In the genomic region with DNA sequence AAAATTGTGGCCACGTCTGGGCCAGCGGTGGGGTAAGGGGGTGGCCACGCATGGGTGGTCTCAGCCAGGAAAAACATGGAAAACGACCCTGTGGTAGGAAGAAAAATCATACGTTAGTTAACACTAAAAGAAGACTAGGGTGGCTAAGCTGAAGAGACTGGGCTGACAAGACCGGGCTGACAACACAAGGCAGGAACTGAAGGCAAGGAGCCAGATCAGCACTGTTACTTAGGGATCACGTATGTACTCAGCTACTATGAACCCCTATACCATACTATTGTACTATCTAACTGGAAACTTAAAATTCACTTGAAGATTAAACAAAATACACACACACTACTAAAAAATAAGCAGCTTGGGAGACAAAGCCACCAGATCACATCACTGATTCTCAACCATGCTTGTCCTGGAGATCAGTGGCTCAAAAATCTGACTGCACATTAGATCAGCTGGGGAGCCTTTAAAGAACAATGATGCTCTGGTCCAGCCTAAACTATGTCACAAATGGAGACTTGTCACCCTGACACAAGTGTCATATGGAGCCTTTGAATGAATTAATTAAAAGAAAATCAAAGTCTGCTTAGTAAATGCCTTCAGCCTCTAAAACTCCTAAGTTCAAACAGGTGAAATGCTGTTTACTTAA, we compare ENCODE assay signal across 1 cellular context.
TF ChIP-seq lines count a peak whose summit lies in the region.

No MANE protein-coding gene starts in this region.

TF ChIP-seq in HepG2, 621 proteins besides CTCF, POLR2A, EP300 and RAD21:
- TF ChIP-seq, protein P1, sequence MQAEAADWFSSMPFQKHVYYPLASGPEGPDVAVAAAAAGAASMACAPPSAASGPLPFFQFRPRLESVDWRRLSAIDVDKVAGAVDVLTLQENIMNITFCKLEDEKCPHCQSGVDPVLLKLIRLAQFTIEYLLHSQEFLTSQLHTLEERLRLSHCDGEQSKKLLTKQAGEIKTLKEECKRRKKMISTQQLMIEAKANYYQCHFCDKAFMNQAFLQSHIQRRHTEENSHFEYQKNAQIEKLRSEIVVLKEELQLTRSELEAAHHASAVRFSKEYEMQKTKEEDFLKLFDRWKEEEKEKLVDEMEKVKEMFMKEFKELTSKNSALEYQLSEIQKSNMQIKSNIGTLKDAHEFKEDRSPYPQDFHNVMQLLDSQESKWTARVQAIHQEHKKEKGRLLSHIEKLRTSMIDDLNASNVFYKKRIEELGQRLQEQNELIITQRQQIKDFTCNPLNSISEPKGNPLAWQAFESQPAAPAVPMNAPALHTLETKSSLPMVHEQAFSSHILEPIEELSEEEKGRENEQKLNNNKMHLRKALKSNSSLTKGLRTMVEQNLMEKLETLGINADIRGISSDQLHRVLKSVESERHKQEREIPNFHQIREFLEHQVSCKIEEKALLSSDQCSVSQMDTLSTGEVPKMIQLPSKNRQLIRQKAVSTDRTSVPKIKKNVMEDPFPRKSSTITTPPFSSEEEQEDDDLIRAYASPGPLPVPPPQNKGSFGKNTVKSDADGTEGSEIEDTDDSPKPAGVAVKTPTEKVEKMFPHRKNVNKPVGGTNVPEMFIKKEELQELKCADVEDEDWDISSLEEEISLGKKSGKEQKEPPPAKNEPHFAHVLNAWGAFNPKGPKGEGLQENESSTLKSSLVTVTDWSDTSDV (CRISPR knock-in tag; IDR thresholded peaks at IDR 0.05): no peak
- no peak for TF ChIP-seq SRF (IDR thresholded peaks at IDR 0.05; ENCODE audit: low read depth, low read length)
- TF ChIP-seq NFKB2 (CRISPR knock-in tag; IDR thresholded peaks at IDR 0.05; ENCODE audit: borderline replicate concordance): no peak
- TF ChIP-seq SMAD1 (CRISPR knock-in tag; IDR thresholded peaks at IDR 0.05; ENCODE audit: borderline replicate concordance, low read depth): no peak
- TF ChIP-seq MAFK (conservative IDR thresholded peaks at IDR 0.05 in 1 of 2, IDR thresholded peaks at IDR 0.05 in 1 of 2; ENCODE audit: low read length in 2 of 2): no peak
- TF ChIP-seq, protein P2, sequence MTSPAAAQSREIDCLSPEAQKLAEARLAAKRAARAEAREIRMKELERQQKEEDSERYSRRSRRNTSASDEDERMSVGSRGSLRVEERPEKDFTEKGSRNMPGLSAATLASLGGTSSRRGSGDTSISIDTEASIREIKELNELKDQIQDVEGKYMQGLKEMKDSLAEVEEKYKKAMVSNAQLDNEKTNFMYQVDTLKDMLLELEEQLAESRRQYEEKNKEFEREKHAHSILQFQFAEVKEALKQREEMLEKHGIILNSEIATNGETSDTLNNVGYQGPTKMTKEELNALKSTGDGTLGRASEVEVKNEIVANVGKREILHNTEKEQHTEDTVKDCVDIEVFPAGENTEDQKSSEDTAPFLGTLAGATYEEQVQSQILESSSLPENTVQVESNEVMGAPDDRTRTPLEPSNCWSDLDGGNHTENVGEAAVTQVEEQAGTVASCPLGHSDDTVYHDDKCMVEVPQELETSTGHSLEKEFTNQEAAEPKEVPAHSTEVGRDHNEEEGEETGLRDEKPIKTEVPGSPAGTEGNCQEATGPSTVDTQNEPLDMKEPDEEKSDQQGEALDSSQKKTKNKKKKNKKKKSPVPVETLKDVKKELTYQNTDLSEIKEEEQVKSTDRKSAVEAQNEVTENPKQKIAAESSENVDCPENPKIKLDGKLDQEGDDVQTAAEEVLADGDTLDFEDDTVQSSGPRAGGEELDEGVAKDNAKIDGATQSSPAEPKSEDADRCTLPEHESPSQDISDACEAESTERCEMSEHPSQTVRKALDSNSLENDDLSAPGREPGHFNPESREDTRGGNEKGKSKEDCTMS (CRISPR knock-in tag; conservative IDR thresholded peaks at IDR 0.05): no peak
- no peak for TF ChIP-seq ZSCAN21 (CRISPR knock-in tag; IDR thresholded peaks at IDR 0.05; ENCODE audit: borderline replicate concordance)
- TF ChIP-seq, protein P3, sequence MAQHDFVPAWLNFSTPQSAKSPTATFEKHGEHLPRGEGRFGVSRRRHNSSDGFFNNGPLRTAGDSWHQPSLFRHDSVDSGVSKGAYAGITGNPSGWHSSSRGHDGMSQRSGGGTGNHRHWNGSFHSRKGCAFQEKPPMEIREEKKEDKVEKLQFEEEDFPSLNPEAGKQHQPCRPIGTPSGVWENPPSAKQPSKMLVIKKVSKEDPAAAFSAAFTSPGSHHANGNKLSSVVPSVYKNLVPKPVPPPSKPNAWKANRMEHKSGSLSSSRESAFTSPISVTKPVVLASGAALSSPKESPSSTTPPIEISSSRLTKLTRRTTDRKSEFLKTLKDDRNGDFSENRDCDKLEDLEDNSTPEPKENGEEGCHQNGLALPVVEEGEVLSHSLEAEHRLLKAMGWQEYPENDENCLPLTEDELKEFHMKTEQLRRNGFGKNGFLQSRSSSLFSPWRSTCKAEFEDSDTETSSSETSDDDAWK (CRISPR knock-in tag; IDR thresholded peaks at IDR 0.05): no peak
- TF ChIP-seq, protein P4, sequence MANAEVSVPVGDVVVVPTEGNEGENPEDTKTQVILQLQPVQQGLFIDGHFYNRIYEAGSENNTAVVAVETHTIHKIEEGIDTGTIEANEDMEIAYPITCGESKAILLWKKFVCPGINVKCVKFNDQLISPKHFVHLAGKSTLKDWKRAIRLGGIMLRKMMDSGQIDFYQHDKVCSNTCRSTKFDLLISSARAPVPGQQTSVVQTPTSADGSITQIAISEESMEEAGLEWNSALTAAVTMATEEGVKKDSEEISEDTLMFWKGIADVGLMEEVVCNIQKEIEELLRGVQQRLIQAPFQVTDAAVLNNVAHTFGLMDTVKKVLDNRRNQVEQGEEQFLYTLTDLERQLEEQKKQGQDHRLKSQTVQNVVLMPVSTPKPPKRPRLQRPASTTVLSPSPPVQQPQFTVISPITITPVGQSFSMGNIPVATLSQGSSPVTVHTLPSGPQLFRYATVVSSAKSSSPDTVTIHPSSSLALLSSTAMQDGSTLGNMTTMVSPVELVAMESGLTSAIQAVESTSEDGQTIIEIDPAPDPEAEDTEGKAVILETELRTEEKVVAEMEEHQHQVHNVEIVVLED (CRISPR knock-in tag; IDR thresholded peaks at IDR 0.05; ENCODE audit: borderline replicate concordance): no peak
- TF ChIP-seq, protein P5, sequence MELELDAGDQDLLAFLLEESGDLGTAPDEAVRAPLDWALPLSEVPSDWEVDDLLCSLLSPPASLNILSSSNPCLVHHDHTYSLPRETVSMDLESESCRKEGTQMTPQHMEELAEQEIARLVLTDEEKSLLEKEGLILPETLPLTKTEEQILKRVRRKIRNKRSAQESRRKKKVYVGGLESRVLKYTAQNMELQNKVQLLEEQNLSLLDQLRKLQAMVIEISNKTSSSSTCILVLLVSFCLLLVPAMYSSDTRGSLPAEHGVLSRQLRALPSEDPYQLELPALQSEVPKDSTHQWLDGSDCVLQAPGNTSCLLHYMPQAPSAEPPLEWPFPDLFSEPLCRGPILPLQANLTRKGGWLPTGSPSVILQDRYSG (CRISPR knock-in tag; IDR thresholded peaks at IDR 0.05): no peak
- TF ChIP-seq ZNF343 (CRISPR knock-in tag; IDR thresholded peaks at IDR 0.05): no peak
